In the genomic region with DNA sequence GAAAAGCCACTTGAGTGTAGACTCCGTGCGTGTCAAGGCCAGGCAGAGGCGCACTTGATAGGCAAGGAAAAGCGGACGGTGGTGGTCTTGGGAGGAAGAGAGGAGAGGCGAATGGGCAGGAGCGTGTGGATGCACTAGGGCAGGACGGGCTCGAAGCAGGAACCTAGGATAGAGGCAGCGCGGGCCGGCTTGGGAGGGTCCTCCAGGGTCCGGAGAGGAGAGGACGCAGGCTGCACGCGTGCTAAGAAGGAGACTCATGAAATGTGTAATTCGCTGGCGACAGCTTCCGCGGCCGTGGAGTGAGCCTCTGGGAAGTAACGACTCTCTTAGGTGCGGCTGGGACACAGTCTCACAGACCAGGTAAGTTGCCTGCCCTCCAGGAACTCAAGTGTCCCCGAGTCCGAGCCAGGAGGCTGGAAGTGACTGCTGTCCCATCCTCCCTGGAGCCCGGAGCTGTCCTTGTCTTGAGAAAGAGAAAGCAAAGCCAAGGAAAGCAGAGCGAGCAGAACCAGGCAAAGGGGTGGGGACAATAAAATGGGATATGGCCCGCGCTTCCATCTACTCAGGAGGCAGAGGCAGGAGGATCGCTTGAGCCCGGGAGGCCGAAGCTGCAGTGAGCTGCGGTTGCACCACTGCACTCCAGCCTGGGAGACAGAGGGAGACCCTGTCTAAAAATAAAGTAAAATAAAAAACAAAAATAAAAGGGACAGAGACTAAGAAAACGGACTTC, we compare ENCODE assay signal across 8 cellular contexts. TPM values are rescaled to one million over a fixed set of nuclear protein-coding genes. Genes with fewer than 3 reads are reported as not detected.
DNase-seq lines count a peak whose midpoint lies in the region; ATAC-seq, FAIRE-seq and TF ChIP-seq lines count a peak whose summit lies in the region.

No MANE protein-coding gene starts in this region.

- no peak for ATAC-seq in activated CD8-positive, alpha-beta memory T cell treated with anti-CD3 and anti-CD28 coated beads, Interleukin-2, amount 10 ng/mL, durations not matched to agents 7 days and 5 days

- no peak for TF ChIP-seq EP300 in suprapubic skin (IDR thresholded peaks at IDR 0.05)

- TF ChIP-seq CTCF in kidney (IDR thresholded peaks at IDR 0.05; ENCODE audit: borderline replicate concordance, extremely low read depth, insufficient read depth): no peak
- TF ChIP-seq CTCF in suprapubic skin (IDR thresholded peaks at IDR 0.05): no peak

- CTCF ChIA-PET in activated CD8-positive, alpha-beta memory T cell treated with anti-CD3 and anti-CD28 coated beads, Interleukin-2, amount 10 ng/mL, durations not matched to agents 7 days and 5 days (lab: Charles Lee): interaction anchor here (1.5 to 3.3 kb wide), 3 partner anchors 9 to 88 kb away, joined by 3 to 19 read pairs (median 9); no protein-coding TSS in a partner anchor

- no peaks in the 10 kb centered on the region for H3K4me1 ChIP-seq in kidney (ENCODE audit: control insufficient read depth in 1 of 2, insufficient read depth in 1 of 2, low read depth in 1 of 2, low read length in 2 of 2)
- peaks cover 30% of the 10 kb centered on the region for H3K4me1 ChIP-seq in suprapubic skin

- intact Hi-C loops in kidney (cut with DNase I): no loop called here

- H3K27ac Mint-ChIP-seq in activated CD8-positive, alpha-beta memory T cell treated with anti-CD3 and anti-CD28 coated beads, Interleukin-2, amount 10 ng/mL, durations not matched to agents 7 days and 5 days: peak overlapping the region; percentile 84
- peak overlapping the region; percentile 81 for H3K27ac Mint-ChIP-seq in activated naive CD8-positive, alpha-beta T cell

- peaks cover 42% of the 10 kb centered on the region for H3K4me1 Mint-ChIP-seq in activated CD8-positive, alpha-beta memory T cell treated with anti-CD3 and anti-CD28 coated beads, Interleukin-2, amount 10 ng/mL, durations not matched to agents 7 days and 5 days
- peaks cover 32% of the 10 kb centered on the region for H3K4me1 Mint-ChIP-seq in activated naive CD8-positive, alpha-beta T cell (ENCODE audit: low read depth)

- H3K4me3 ChIP-seq in kidney (ENCODE audit: low read length in 2 of 2): peak overlapping the region; percentile 65 to 66
- peak overlapping the region; percentile 70 for H3K4me3 ChIP-seq in suprapubic skin

- peak overlapping the region in 1 of 2 donors; percentile 47 for H3K9ac ChIP-seq in kidney (ENCODE audit: low read length in 2 of 2)

- no peak for FAIRE-seq in kidney (lab: Jason Lieb, UNC)

- no peaks in the 10 kb centered on the region for H3K36me3 ChIP-seq in kidney (ENCODE audit: control insufficient read depth in 1 of 2, insufficient read depth in 2 of 2, low read length in 2 of 2)
- H3K36me3 ChIP-seq in suprapubic skin: no peaks in the 10 kb centered on the region

- H3K9me3 ChIP-seq in kidney (ENCODE audit: control insufficient read depth in 1 of 2, low read length in 2 of 2): no peaks in the 10 kb centered on the region
- H3K9me3 ChIP-seq in suprapubic skin: no peaks in the 10 kb centered on the region

- H3K27ac ChIP-seq in kidney (ENCODE audit: low read depth in 2 of 2, low read length in 2 of 2) (peak overlapping the region in 1 of 2 donors; percentile 69), suprapubic skin (peak overlapping the region; percentile 88)

- H3K27me3 Mint-ChIP-seq in activated CD8-positive, alpha-beta memory T cell treated with anti-CD3 and anti-CD28 coated beads, Interleukin-2, amount 10 ng/mL, durations not matched to agents 7 days and 5 days: peaks cover 19% of the 10 kb centered on the region
- no peaks in the 10 kb centered on the region for H3K27me3 Mint-ChIP-seq in activated naive CD8-positive, alpha-beta T cell

- H3K9me3 Mint-ChIP-seq in activated CD8-positive, alpha-beta memory T cell treated with anti-CD3 and anti-CD28 coated beads, Interleukin-2, amount 10 ng/mL, durations not matched to agents 7 days and 5 days (ENCODE audit: low read depth): no peaks in the 10 kb centered on the region
- no peaks in the 10 kb centered on the region for H3K9me3 Mint-ChIP-seq in activated naive CD8-positive, alpha-beta T cell (ENCODE audit: low read depth)

- no peak for DNase-seq in activated CD8-positive, alpha-beta memory T cell treated with anti-CD3 and anti-CD28 coated beads, Interleukin-2, amount 10 ng/mL, durations not matched to agents 7 days and 5 days
- DNase-seq in activated CD8-positive, alpha-beta memory T cell treated with anti-CD3 and anti-CD28 coated beads, Interleukin-2, amount 50 U/mL, for 4 hours: no peak
- DNase-seq in kidney (peak; percentile 80), suprapubic skin (ENCODE audit: low spot score in 2 of 2) (peak; percentile 71 to 82), Ammon's horn (ENCODE audit: low spot score) (no peak), NCI-H1105 (lab: John Stamatoyannopoulos, UW) (no peak), NCI-H187 treated with DMSO at 0.1 percent for 48 hours (lab: John Stamatoyannopoulos, UW) (no peak)

- H3K27me3 ChIP-seq in suprapubic skin: no peaks in the 10 kb centered on the region

- H3K36me3 Mint-ChIP-seq in activated CD8-positive, alpha-beta memory T cell treated with anti-CD3 and anti-CD28 coated beads, Interleukin-2, amount 10 ng/mL, durations not matched to agents 7 days and 5 days: peaks cover 7% of the 10 kb centered on the region
- H3K36me3 Mint-ChIP-seq in activated naive CD8-positive, alpha-beta T cell: no peaks in the 10 kb centered on the region

- 75% methylated on average over 34 of the region's 34 CpGs for WGBS in suprapubic skin

- peak overlapping the region; percentile 80 for H3K4me3 Mint-ChIP-seq in activated CD8-positive, alpha-beta memory T cell treated with anti-CD3 and anti-CD28 coated beads, Interleukin-2, amount 10 ng/mL, durations not matched to agents 7 days and 5 days
- H3K4me3 Mint-ChIP-seq in activated naive CD8-positive, alpha-beta T cell: peak overlapping the region; percentile 87

- no peak for TF ChIP-seq POLR2A in suprapubic skin (IDR thresholded peaks at IDR 0.05)

RNA-seq across cellular contexts. Expression of gene IL17RA, which starts 0.8 kb away (rescaled TPM):
- total RNA-seq in activated CD8-positive, alpha-beta memory T cell treated with anti-CD3 and anti-CD28 coated beads, Interleukin-2, amount 10 ng/mL, durations not matched to agents 7 days and 5 days: 10 to 100 TPM; 22.5 to 25.1 TPM
- total RNA-seq in kidney (26.8 TPM), suprapubic skin (10 to 100 TPM; 16.2 to 22.6 (median 21.4) TPM)
- 4.2 TPM for polyA plus RNA-seq in kidney (ENCODE audit: insufficient read depth, low read depth, low replicate concordance)

RNA-seq across cellular contexts. Expression of gene TMEM121B, which starts 37.2 kb away (rescaled TPM):
- not detected for total RNA-seq in activated CD8-positive, alpha-beta memory T cell treated with anti-CD3 and anti-CD28 coated beads, Interleukin-2, amount 10 ng/mL, durations not matched to agents 7 days and 5 days
- total RNA-seq in kidney (1.2 TPM), suprapubic skin (1 to 10 TPM in 3 of 4 donors, under 1 TPM in 1; 0.76 to 1.9 (median 1.6) TPM)
- 0.19 TPM for polyA plus RNA-seq in kidney (ENCODE audit: insufficient read depth, low read depth, low replicate concordance)

Comparison
In these comparisons a context has a peak if more than half of its experiments do, and no peak if none do; other contexts are left out.
1. DNase-seq: peak in kidney (single experiment) and suprapubic skin (2 of 2); none in activated CD8-positive, alpha-beta memory T cell treated with anti-CD3 and anti-CD28 coated beads, Interleukin-2, amount 10 ng/mL, durations not matched to agents 7 days and 5 days (single experiment), activated CD8-positive, alpha-beta memory T cell treated with anti-CD3 and anti-CD28 coated beads, Interleukin-2, amount 50 U/mL, for 4 hours (single experiment), Ammon's horn (single experiment), NCI-H1105 (single experiment) and NCI-H187 treated with DMSO at 0.1 percent for 48 hours (single experiment).